Comparison of ENCODE assay signal across 22 cellular contexts in the genomic region with DNA sequence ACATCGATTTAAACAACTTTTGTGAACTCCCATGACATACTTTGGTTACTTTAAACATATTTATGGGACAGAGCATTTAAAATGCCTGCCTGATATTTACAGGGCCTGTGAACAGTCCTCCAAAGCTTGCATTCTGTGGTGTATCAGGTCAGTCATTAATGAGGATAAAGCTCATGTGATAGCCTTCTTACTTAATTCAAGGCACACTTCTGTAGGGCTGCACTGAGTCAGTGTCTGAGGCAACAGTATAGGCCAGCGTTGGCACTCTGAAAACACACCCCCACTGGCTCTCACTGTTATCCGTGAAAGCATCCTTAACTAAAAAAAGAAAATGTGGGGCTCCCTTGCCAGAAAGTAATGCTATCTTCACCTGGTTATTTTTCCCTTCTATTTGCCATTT.
A peak's percentile ranks its signal among the peaks of the same experiment; 100 is the strongest.
DNase-seq lines count a peak whose midpoint lies in the region; ATAC-seq and TF ChIP-seq lines count a peak whose summit lies in the region.
"Had no signal": no experiment of that assay in that cellular context is flagged by ENCODE, and none has a peak within 500 bp of the region (broad histone marks: within the 10 kb centered on the region; RNA-seq: fewer than 3 reads in every experiment).

No MANE protein-coding gene starts in this region.

- TF ChIP-seq CTCF in AG10803 (conservative IDR thresholded peaks at IDR 0.05; ENCODE audit: low read length) (no peak), WTC11 (IDR thresholded peaks at IDR 0.05) (no peak), gastroesophageal sphincter (IDR thresholded peaks at IDR 0.05) (no peak), PC-3 (conservative IDR thresholded peaks at IDR 0.05; ENCODE audit: low read depth, low read length) (no peak), esophagus squamous epithelium (IDR thresholded peaks at IDR 0.05) (no peak)

- POLR2A ChIA-PET in WTC11 (lab: Charles Lee): no interaction called here
- POLR2A ChIA-PET in PC-3 (lab: Charles Lee; ENCODE audit: unreplicated experiment): no interaction called here

- H2AFZ ChIP-seq in PC-3 (ENCODE audit: low read length): no peak overlapping the region

- intact Hi-C loops in PC-3 (cut with micrococcal nuclease): no loop called here
- intact Hi-C loops in esophagus squamous epithelium (cut with DNase I): no loop called here

- no peaks in the 10 kb centered on the region for H3F3A ChIP-seq in PC-3 (ENCODE audit: low read length, unreplicated experiment)

- H3K36me3 ChIP-seq in gastroesophageal sphincter: no peaks in the 10 kb centered on the region
- H3K36me3 ChIP-seq in PC-3 (ENCODE audit: low read depth, low read length): no peaks in the 10 kb centered on the region
- H3K36me3 ChIP-seq in esophagus squamous epithelium: peaks cover 0 to 6% (median 0%) of the 10 kb centered on the region in 3 donors
- H3K36me3 ChIP-seq: adrenal gland, uterus had no signal

- peaks cover 53% of the 10 kb centered on the region for H3K4me1 Mint-ChIP-seq in WTC11
- H3K4me1 Mint-ChIP-seq: activated naive CD4-positive, alpha-beta T cell treated with anti-CD3 and anti-CD28 coated beads, Interleukin-2, amount 10 ng/mL, durations not matched to agents 7 days and 5 days had no signal

- no peak overlapping the region for H3K4me3 Mint-ChIP-seq in WTC11
- H3K4me3 Mint-ChIP-seq: activated CD8-positive, alpha-beta T cell treated with anti-CD3 and anti-CD28 coated beads, Interleukin-2, amount 10 ng/mL, durations not matched to agents 7 days and 5 days; activated naive CD4-positive, alpha-beta T cell treated with anti-CD3 and anti-CD28 coated beads, Interleukin-2, amount 10 ng/mL, durations not matched to agents 7 days and 5 days; nephron progenitor cell had no signal

- no peaks in the 10 kb centered on the region for H3K79me2 ChIP-seq in PC-3 (ENCODE audit: low read length)

- 64 to 69% methylated on average over 3 of the region's 3 CpGs for WGBS in gastroesophageal sphincter (ENCODE audit: low coverage in 1 of 2), 2 donors
- 66 to 80% methylated on average over 3 of the region's 3 CpGs for WGBS in esophagus squamous epithelium, 2 donors

- H3K27ac ChIP-seq in gastroesophageal sphincter: no peak overlapping the region
- no peak overlapping the region for H3K27ac ChIP-seq in PC-3 (ENCODE audit: low read length)
- no peak overlapping the region for H3K27ac ChIP-seq in esophagus squamous epithelium
- H3K27ac ChIP-seq: adrenal gland, foreskin keratinocyte, uterus had no signal

- no peaks in the 10 kb centered on the region for H3K27me3 ChIP-seq in gastroesophageal sphincter
- no peaks in the 10 kb centered on the region for H3K27me3 ChIP-seq in PC-3 (ENCODE audit: low read length)
- H3K27me3 ChIP-seq in esophagus squamous epithelium: no peaks in the 10 kb centered on the region
- H3K27me3 ChIP-seq: adrenal gland, foreskin keratinocyte, uterus had no signal

- no peaks in the 10 kb centered on the region for H3K27me3 Mint-ChIP-seq in WTC11 (ENCODE audit: low read depth)
- H3K27me3 Mint-ChIP-seq: activated naive CD4-positive, alpha-beta T cell treated with anti-CD3 and anti-CD28 coated beads, Interleukin-2, amount 10 ng/mL, durations not matched to agents 7 days and 5 days had no signal

- H4K20me1 ChIP-seq in PC-3 (ENCODE audit: low read length): no peaks in the 10 kb centered on the region

- no peak for ATAC-seq in WTC11
- ATAC-seq in gastroesophageal sphincter: peak; percentile 40
- no peak for ATAC-seq in PC-3
- no peak for ATAC-seq in GM19328 (IDR thresholded peaks at IDR 0.05; ENCODE audit: unreplicated experiment)
- ATAC-seq: activated CD8-positive, alpha-beta T cell treated with anti-CD3 and anti-CD28 coated beads, Interleukin-2, amount 10 ng/mL, durations not matched to agents 7 days and 5 days; foreskin keratinocyte had no signal

- H3K4me3 ChIP-seq in AG10803 (ENCODE audit: low read length) (no peak overlapping the region), gastroesophageal sphincter (no peak overlapping the region), PC-3 (ENCODE audit: low read length) (no peak overlapping the region), esophagus squamous epithelium (no peak overlapping the region)
- H3K4me3 ChIP-seq: adrenal gland, uterus had no signal

- H3K9ac ChIP-seq in PC-3 (ENCODE audit: low read length): no peak overlapping the region

- DNase-seq in AG10803 (ENCODE audit: low read depth) (peak; percentile 3), WTC11 (ENCODE audit: low spot score) (no peak), renal cortical epithelial cell (ENCODE audit: low read depth) (peak; percentile 95), PC-3 (no peak), esophagus squamous epithelium (lab: John Stamatoyannopoulos, UW) (no peak), D341Med (ENCODE audit: low spot score) (no peak)
- DNase-seq: ACHN; activated CD8-positive, alpha-beta T cell treated with anti-CD3 and anti-CD28 coated beads, Interleukin-2, amount 10 ng/mL, durations not matched to agents 7 days and 5 days; activated naive CD4-positive, alpha-beta T cell treated with anti-CD3 and anti-CD28 coated beads, Interleukin-2, amount 10 ng/mL, durations not matched to agents 7 days and 5 days; adrenal gland; DMS53; foreskin keratinocyte; mammary epithelial cell; NCI-H1417; NCI-H2029 treated with DMSO at 0.1 percent for 48 hours; nephron progenitor cell; stimulated activated CD4-positive, alpha-beta T cell treated with anti-CD3 and anti-CD28 coated beads, Interleukin-1b, Interleukin-23, amount 100 ng/mL, for 48 hours; stimulated activated naive CD4-positive, alpha-beta T cell treated with Interleukin-2 at 50 U/mL for 16 hours; SW 1271; uterus had no signal

- CTCF ChIA-PET in WTC11 (lab: Charles Lee) (no interaction called here), PC-3 (lab: Charles Lee) (no interaction called here)

- no peaks in the 10 kb centered on the region for H3K36me3 Mint-ChIP-seq in WTC11
- H3K36me3 Mint-ChIP-seq: activated naive CD4-positive, alpha-beta T cell treated with anti-CD3 and anti-CD28 coated beads, Interleukin-2, amount 10 ng/mL, durations not matched to agents 7 days and 5 days had no signal

- no peaks in the 10 kb centered on the region for H3K9me3 Mint-ChIP-seq in WTC11
- H3K9me3 Mint-ChIP-seq: activated naive CD4-positive, alpha-beta T cell treated with anti-CD3 and anti-CD28 coated beads, Interleukin-2, amount 10 ng/mL, durations not matched to agents 7 days and 5 days; nephron progenitor cell had no signal

- no peak for TF ChIP-seq EP300 in gastroesophageal sphincter (IDR thresholded peaks at IDR 0.05)

- H3K27ac Mint-ChIP-seq in WTC11: 0 out of 2 replicates have a peak overlapping the region, but pooled peaks have one; percentile 35
- H3K27ac Mint-ChIP-seq: activated CD8-positive, alpha-beta T cell treated with anti-CD3 and anti-CD28 coated beads, Interleukin-2, amount 10 ng/mL, durations not matched to agents 7 days and 5 days; activated naive CD4-positive, alpha-beta T cell treated with anti-CD3 and anti-CD28 coated beads, Interleukin-2, amount 10 ng/mL, durations not matched to agents 7 days and 5 days; nephron progenitor cell had no signal

- peaks cover 5 to 65% (median 6%) of the 10 kb centered on the region in 3 donors for H3K4me1 ChIP-seq in gastroesophageal sphincter
- H3K4me1 ChIP-seq in PC-3 (ENCODE audit: insufficient read depth, low read length): peaks cover 22% of the 10 kb centered on the region
- peaks cover 0 to 38% (median 13%) of the 10 kb centered on the region in 3 donors for H3K4me1 ChIP-seq in esophagus squamous epithelium
- H3K4me1 ChIP-seq: uterus had no signal

- no peaks in the 10 kb centered on the region for H3K9me2 ChIP-seq in PC-3 (replicated peaks; ENCODE audit: low read length)

- BruUV-seq in PC-3 (replicated peaks; lab: Mats Ljungman, UMichigan): no TSS peak

- H3K9me3 ChIP-seq in gastroesophageal sphincter (no peaks in the 10 kb centered on the region), PC-3 (ENCODE audit: low read length) (no peaks in the 10 kb centered on the region), esophagus squamous epithelium (no peaks in the 10 kb centered on the region)
- H3K9me3 ChIP-seq: adrenal gland, uterus had no signal

- TF ChIP-seq POLR2A in gastroesophageal sphincter (IDR thresholded peaks at IDR 0.05) (no peak), esophagus squamous epithelium (IDR thresholded peaks at IDR 0.05) (no peak)

- no peak overlapping the region for H3K4me2 ChIP-seq in PC-3 (ENCODE audit: low read length)

TF ChIP-seq in WTC11, 78 proteins besides CTCF, POLR2A, EP300 and RAD21 (continues in another document):
- no peak for TF ChIP-seq MXD4 (CRISPR knock-in tag; IDR thresholded peaks at IDR 0.05; ENCODE audit: borderline replicate concordance)
- TF ChIP-seq E2F4 (CRISPR knock-in tag; IDR thresholded peaks at IDR 0.05; ENCODE audit: borderline replicate concordance, low read depth): no peak
- TF ChIP-seq, protein P1, sequence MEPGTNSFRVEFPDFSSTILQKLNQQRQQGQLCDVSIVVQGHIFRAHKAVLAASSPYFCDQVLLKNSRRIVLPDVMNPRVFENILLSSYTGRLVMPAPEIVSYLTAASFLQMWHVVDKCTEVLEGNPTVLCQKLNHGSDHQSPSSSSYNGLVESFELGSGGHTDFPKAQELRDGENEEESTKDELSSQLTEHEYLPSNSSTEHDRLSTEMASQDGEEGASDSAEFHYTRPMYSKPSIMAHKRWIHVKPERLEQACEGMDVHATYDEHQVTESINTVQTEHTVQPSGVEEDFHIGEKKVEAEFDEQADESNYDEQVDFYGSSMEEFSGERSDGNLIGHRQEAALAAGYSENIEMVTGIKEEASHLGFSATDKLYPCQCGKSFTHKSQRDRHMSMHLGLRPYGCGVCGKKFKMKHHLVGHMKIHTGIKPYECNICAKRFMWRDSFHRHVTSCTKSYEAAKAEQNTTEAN (CRISPR knock-in tag; IDR thresholded peaks at IDR 0.05): no peak
- no peak for TF ChIP-seq SMAD4 (CRISPR knock-in tag; IDR thresholded peaks at IDR 0.05)
- no peak for TF ChIP-seq CDX4 (CRISPR knock-in tag; IDR thresholded peaks at IDR 0.05; ENCODE audit: borderline replicate concordance)
- TF ChIP-seq RELA (CRISPR knock-in tag; IDR thresholded peaks at IDR 0.05; ENCODE audit: borderline replicate concordance): no peak
- no peak for TF ChIP-seq PRRX2 (CRISPR knock-in tag; IDR thresholded peaks at IDR 0.05)

Comparison
In these comparisons a context has a peak if more than half of its experiments do, and no peak if none do; other contexts are left out.
1. DNase-seq: peak in AG10803 (single experiment) and renal cortical epithelial cell (single experiment); none in WTC11 (single experiment), PC-3 (single experiment), esophagus squamous epithelium (single experiment) and D341Med (single experiment).